ENCODE assay signal across 21 cellular contexts in the genomic region with DNA sequence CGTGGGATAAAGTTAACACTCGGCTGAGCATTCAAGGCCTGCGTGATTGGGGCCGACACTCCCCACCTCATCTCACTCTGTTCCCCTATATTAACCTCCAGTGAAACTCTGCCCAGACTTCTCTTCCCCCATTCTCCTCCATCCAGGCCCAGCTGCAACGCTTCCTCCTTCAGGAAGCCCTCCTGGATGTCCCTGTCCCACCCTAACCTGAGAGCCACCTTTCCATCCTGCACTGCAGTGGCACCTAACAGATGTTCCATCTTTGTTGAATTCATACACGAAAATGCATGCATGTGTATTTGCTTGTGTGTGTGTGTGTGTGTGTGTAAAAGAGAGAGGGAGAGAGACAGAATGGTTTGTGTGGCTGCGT. TPM values are rescaled to one million over a fixed set of nuclear protein-coding genes. Genes with fewer than 3 reads are reported as not detected.
DNase-seq lines count a peak whose midpoint lies in the region; ATAC-seq, FAIRE-seq and TF ChIP-seq lines count a peak whose summit lies in the region.
"Had no signal": no experiment of that assay in that cellular context is flagged by ENCODE, and none has a peak within 500 bp of the region (broad histone marks: within the 10 kb centered on the region; RNA-seq: fewer than 3 reads in every experiment).

No MANE protein-coding gene starts in this region.

- FAIRE-seq in astrocyte (lab: Jason Lieb, UNC), result no peak
- FAIRE-seq: colon, urothelium cell line had no signal

- peaks cover 17 to 18% (median 18%) of the 10 kb centered on the region in 3 donors for H3K4me1 Mint-ChIP-seq in CD8-positive, alpha-beta memory T cell
- peaks cover 10% of the 10 kb centered on the region for H3K4me1 Mint-ChIP-seq in astrocyte (ENCODE audit: low read depth, unreplicated experiment)
- H3K4me1 Mint-ChIP-seq in naive thymus-derived CD4-positive, alpha-beta T cell, result peaks cover 5 to 34% (median 17%) of the 10 kb centered on the region in 7 donors

- intact Hi-C loops in naive thymus-derived CD4-positive, alpha-beta T cell (cut with micrococcal nuclease), result no loop called here

- H3K4me1 ChIP-seq in BLaER1 (peaks cover 57% of the 10 kb centered on the region), astrocyte (ENCODE audit: insufficient read depth, low read length) (peaks cover 5% of the 10 kb centered on the region)
- peaks cover 12% of the 10 kb centered on the region for H3K4me1 ChIP-seq in CD8-positive, alpha-beta memory T cell (ENCODE audit: insufficient read depth, low read length)
- H3K4me1 ChIP-seq in naive thymus-derived CD4-positive, alpha-beta T cell (ENCODE audit: control insufficient read depth in 2 of 2, insufficient read depth in 2 of 2, low read length in 2 of 2), result peaks cover 0 to 9% of the 10 kb centered on the region in 2 donors

- TF ChIP-seq CTCF in astrocyte (IDR thresholded peaks at IDR 0.05; ENCODE audit: insufficient read depth, low read depth, low read length), result no peak

- peak overlapping the region; percentile 69 for H3K4me2 ChIP-seq in BLaER1
- H3K4me2 ChIP-seq in astrocyte (ENCODE audit: low read length), result no peak overlapping the region

- peak overlapping the region in 3 of 7 donors; percentile 13 to 53 (median 41) for H3K4me3 Mint-ChIP-seq in CD8-positive, alpha-beta memory T cell
- peak overlapping the region; percentile 75 for H3K4me3 Mint-ChIP-seq in astrocyte (ENCODE audit: unreplicated experiment)
- H3K4me3 Mint-ChIP-seq in naive thymus-derived CD4-positive, alpha-beta T cell, result peak overlapping the region in 7 of 10 donors; percentile 16 to 57 (median 25)
- H3K4me3 Mint-ChIP-seq: CD4-positive, alpha-beta T cell; stimulated activated naive B cell treated with anti-CD40 and anti-IgM and Interleukin-4, amounts not matched to agents 10 μg/mL and 1 μg/mL and 100 μg/mL, for 72 hours had no signal

- peak overlapping the region in 5 of 8 donors; percentile 17 to 72 (median 60) for H3K27ac Mint-ChIP-seq in CD8-positive, alpha-beta memory T cell
- peak overlapping the region; percentile 38 for H3K27ac Mint-ChIP-seq in astrocyte (ENCODE audit: unreplicated experiment)
- peak overlapping the region in 4 of 9 donors; percentile 12 to 74 (median 68) for H3K27ac Mint-ChIP-seq in naive thymus-derived CD4-positive, alpha-beta T cell
- H3K27ac Mint-ChIP-seq: CD4-positive, alpha-beta T cell; stimulated activated naive B cell treated with anti-CD40 and anti-IgM and Interleukin-4, amounts not matched to agents 10 μg/mL and 1 μg/mL and 100 μg/mL, for 72 hours had no signal

- H3K4me3 ChIP-seq in BLaER1 (no peak overlapping the region), astrocyte (ENCODE audit: insufficient read depth, low read depth, low read length) (no peak overlapping the region)
- no peak overlapping the region for H3K4me3 ChIP-seq in CD8-positive, alpha-beta memory T cell (ENCODE audit: low read length)
- H3K4me3 ChIP-seq in naive thymus-derived CD4-positive, alpha-beta T cell (ENCODE audit: low read length), result no peak overlapping the region
- H3K4me3 ChIP-seq: testis had no signal

- no peak overlapping the region for H3K27ac ChIP-seq in BLaER1
- H3K27ac ChIP-seq in CD8-positive, alpha-beta memory T cell (ENCODE audit: low read depth, low read length), result no peak overlapping the region
- no peak overlapping the region for H3K27ac ChIP-seq in astrocyte (ENCODE audit: low read depth, low read length)
- H3K27ac ChIP-seq in naive thymus-derived CD4-positive, alpha-beta T cell (ENCODE audit: low read depth, low read length), result no peak overlapping the region
- H3K27ac ChIP-seq: brain microvascular endothelial cell, testis had no signal

- H3K9me3 Mint-ChIP-seq in CD8-positive, alpha-beta memory T cell, result peaks cover 0 to 1% (median 0%) of the 10 kb centered on the region in 5 donors
- peaks cover under 1% of the 10 kb centered on the region for H3K9me3 Mint-ChIP-seq in astrocyte (ENCODE audit: unreplicated experiment)
- peaks cover 0 to 5% (median 0%) of the 10 kb centered on the region in 11 donors for H3K9me3 Mint-ChIP-seq in naive thymus-derived CD4-positive, alpha-beta T cell
- H3K9me3 Mint-ChIP-seq: CD4-positive, alpha-beta T cell; stimulated activated naive B cell treated with anti-CD40 and anti-IgM and Interleukin-4, amounts not matched to agents 10 μg/mL and 1 μg/mL and 100 μg/mL, for 72 hours had no signal

- CTCF ChIA-PET in CD8-positive, alpha-beta memory T cell (lab: Charles Lee), result no interaction called here
- CTCF ChIA-PET in naive thymus-derived CD4-positive, alpha-beta T cell (lab: Charles Lee), result no interaction called here

- H3K36me3 Mint-ChIP-seq in CD8-positive, alpha-beta memory T cell, result peaks cover 0 to 2% (median 0%) of the 10 kb centered on the region in 3 donors
- H3K36me3 Mint-ChIP-seq in astrocyte (ENCODE audit: low read depth, unreplicated experiment), result no peaks in the 10 kb centered on the region
- H3K36me3 Mint-ChIP-seq in naive thymus-derived CD4-positive, alpha-beta T cell, result peaks cover 0 to 5% (median 0%) of the 10 kb centered on the region in 5 donors
- H3K36me3 Mint-ChIP-seq: stimulated activated naive B cell treated with anti-CD40 and anti-IgM and Interleukin-4, amounts not matched to agents 10 μg/mL and 1 μg/mL and 100 μg/mL, for 72 hours had no signal

- H3K36me3 ChIP-seq in BLaER1 (no peaks in the 10 kb centered on the region), astrocyte (ENCODE audit: insufficient read depth, low read length) (no peaks in the 10 kb centered on the region)
- H3K36me3 ChIP-seq in CD8-positive, alpha-beta memory T cell (ENCODE audit: insufficient read depth, low read length), result no peaks in the 10 kb centered on the region
- no peaks in the 10 kb centered on the region for H3K36me3 ChIP-seq in naive thymus-derived CD4-positive, alpha-beta T cell (ENCODE audit: control insufficient read depth in 2 of 3, insufficient read depth in 3 of 3, low read length in 3 of 3)
- H3K36me3 ChIP-seq: brain microvascular endothelial cell had no signal

- POLR2A ChIA-PET in CD8-positive, alpha-beta memory T cell (lab: Charles Lee), result no interaction called here
- POLR2A ChIA-PET in naive thymus-derived CD4-positive, alpha-beta T cell (lab: Charles Lee), result no interaction called here

- H3K27me3 ChIP-seq in BLaER1, result no peaks in the 10 kb centered on the region
- H3K27me3 ChIP-seq in CD8-positive, alpha-beta memory T cell (ENCODE audit: insufficient read depth, low read length, poor library complexity, severe bottlenecking), result no peaks in the 10 kb centered on the region
- H3K27me3 ChIP-seq in astrocyte (ENCODE audit: insufficient read depth, low read length), result peaks cover 35% of the 10 kb centered on the region
- H3K27me3 ChIP-seq in naive thymus-derived CD4-positive, alpha-beta T cell (ENCODE audit: control insufficient read depth in 2 of 2, insufficient read depth in 2 of 2, low read length in 2 of 2), result no peaks in the 10 kb centered on the region
- H3K27me3 ChIP-seq: testis had no signal

- no peak for ATAC-seq in naive thymus-derived CD4-positive, alpha-beta T cell
- no peak for ATAC-seq in SK-N-SH treated with all-trans-retinoic acid at 6 μM for 48 hours
- ATAC-seq: stimulated activated naive B cell treated with anti-CD40 and anti-IgM and Interleukin-4, amounts not matched to agents 10 μg/mL and 1 μg/mL and 100 μg/mL, for 72 hours had no signal

- H4K20me1 ChIP-seq in BLaER1 (no peaks in the 10 kb centered on the region), astrocyte (ENCODE audit: insufficient read depth, low read length) (no peaks in the 10 kb centered on the region)

- peaks cover 8 to 27% of the 10 kb centered on the region in 2 donors for H3K27me3 Mint-ChIP-seq in CD8-positive, alpha-beta memory T cell
- peaks cover 37% of the 10 kb centered on the region for H3K27me3 Mint-ChIP-seq in astrocyte (ENCODE audit: low read depth, unreplicated experiment)
- H3K27me3 Mint-ChIP-seq in naive thymus-derived CD4-positive, alpha-beta T cell, result peaks cover 0 to 12% (median 8%) of the 10 kb centered on the region in 5 donors
- H3K27me3 Mint-ChIP-seq: CD4-positive, alpha-beta T cell had no signal

- H3K9ac ChIP-seq in BLaER1, result no peak overlapping the region
- no peak overlapping the region for H3K9ac ChIP-seq in astrocyte (ENCODE audit: low read length)

- H3K79me2 ChIP-seq in astrocyte (ENCODE audit: insufficient read depth, low read length), result no peaks in the 10 kb centered on the region

- H3K9me3 ChIP-seq in BLaER1 (no peaks in the 10 kb centered on the region), astrocyte (ENCODE audit: insufficient read depth, low read depth, low read length) (no peaks in the 10 kb centered on the region)
- no peaks in the 10 kb centered on the region for H3K9me3 ChIP-seq in CD8-positive, alpha-beta memory T cell (ENCODE audit: low read length)
- H3K9me3 ChIP-seq in naive thymus-derived CD4-positive, alpha-beta T cell (ENCODE audit: control insufficient read depth in 2 of 3, low read length in 3 of 3), result no peaks in the 10 kb centered on the region
- H3K9me3 ChIP-seq: testis had no signal

- DNase-seq in CD8-positive, alpha-beta memory T cell, result no peak
- DNase-seq in astrocyte (ENCODE audit: low read depth) (no peak), NCI-H524 treated with DMSO at 0.1 percent for 48 hours (lab: John Stamatoyannopoulos, UW) (no peak), superior temporal gyrus (ENCODE audit: extremely low spot score) (no peak)
- no peak for DNase-seq in naive thymus-derived CD4-positive, alpha-beta T cell
- DNase-seq: activated CD4-positive, alpha-beta T cell treated with anti-CD3 and anti-CD28 coated beads, Interleukin-2, amount 50 U/mL, for 4 hours; activated effector memory CD4-positive, alpha-beta T cell treated with Interleukin-2 at 50 U/mL for 16 hours; brain microvascular endothelial cell; CD4-positive, alpha-beta T cell; IMR-90; NCI-H1105 treated with DMSO at 0.1 percent for 48 hours; NCI-H2081 treated with DMSO at 0.1 percent for 48 hours; OCI-M1; stimulated activated CD4-positive, alpha-beta T cell treated with anti-CD3 and anti-CD28 coated beads, Interleukin-4, amount 100 ng/mL, for 1 hour; stimulated activated naive B cell treated with anti-CD40 and anti-IgM and Interleukin-4, amounts not matched to agents 10 μg/mL and 1 μg/mL and 100 μg/mL, for 72 hours; testis had no signal

- no peak overlapping the region for H2AFZ ChIP-seq in astrocyte (ENCODE audit: low read depth, low read length)

TF ChIP-seq in SK-N-SH treated with all-trans-retinoic acid at 6 μM for 48 hours, 23 proteins besides CTCF, POLR2A, EP300 and RAD21:
- TF ChIP-seq GLIS3 (CRISPR knock-in tag; IDR thresholded peaks at IDR 0.05), result no peak

RNA-seq across cellular contexts. Expression of a gene that starts 32.6 kb away (rescaled TPM):
- 1 to 10 TPM; 3.9 to 4.1 TPM for total RNA-seq in CD8-positive, alpha-beta memory T cell
- polyA plus RNA-seq in CD8-positive, alpha-beta memory T cell, result 20.3 TPM
- total RNA-seq in astrocyte, result 4.0 and 7.0 TPM in 2 replicates
- 10 to 100 TPM in 4 of 5 experiments, 1 to 10 TPM in 1; 6.0 to 19.9 (median 17.9) TPM for total RNA-seq in naive thymus-derived CD4-positive, alpha-beta T cell
- 10 to 100 TPM in 1 of 2 donors, 1 to 10 TPM in 1; 4.2 to 10.0 TPM for polyA plus RNA-seq in naive thymus-derived CD4-positive, alpha-beta T cell
- polyA plus RNA-seq: fibroblast of lung had no signal

RNA-seq across cellular contexts. Expression of a gene that starts 48.0 kb away (rescaled TPM):
- 100 to 1,000 TPM; 228 to 234 TPM for total RNA-seq in CD8-positive, alpha-beta memory T cell
- polyA plus RNA-seq in CD8-positive, alpha-beta memory T cell, result 96.8 TPM
- 123 and 135 TPM in 2 replicates for total RNA-seq in astrocyte
- 100 to 1,000 TPM; 232 to 437 (median 385) TPM for total RNA-seq in naive thymus-derived CD4-positive, alpha-beta T cell
- polyA plus RNA-seq in naive thymus-derived CD4-positive, alpha-beta T cell, result 100 to 1,000 TPM in 1 of 2 donors, 10 to 100 TPM in 1; 89.5 to 144 TPM
